ENCODE assay signal across 8 cellular contexts in genomic region chr4:8468746-8469535, GRCh38. TPM values are rescaled to one million over a fixed set of nuclear protein-coding genes. Genes with fewer than 3 reads are reported as not detected.
DNase-seq lines count a peak whose midpoint lies in the region; ATAC-seq and TF ChIP-seq lines count a peak whose summit lies in the region.

No MANE protein-coding gene starts in this region.

- no peak overlapping the region for H3K4me3 Mint-ChIP-seq in activated naive CD4-positive, alpha-beta T cell treated with anti-CD3 and anti-CD28 coated beads for 36 hours
- H3K4me3 Mint-ChIP-seq in progenitor cell of endocrine pancreas (ENCODE audit: low read depth), result no peak overlapping the region

- TF ChIP-seq CTCF in progenitor cell of endocrine pancreas (IDR thresholded peaks at IDR 0.05; ENCODE audit: unreplicated experiment), result peak; percentile 97

- peak overlapping the region; percentile 8 for H3K27ac Mint-ChIP-seq in activated naive CD4-positive, alpha-beta T cell treated with anti-CD3 and anti-CD28 coated beads for 36 hours
- H3K27ac Mint-ChIP-seq in progenitor cell of endocrine pancreas, result no peak overlapping the region

- intact Hi-C loops in activated naive CD4-positive, alpha-beta T cell treated with anti-CD3 and anti-CD28 coated beads for 36 hours (cut with micrococcal nuclease), result loop anchor here (1.0 to 2.0 kb wide), 2 partner anchors 78 to 125 kb away; no protein-coding TSS in a partner anchor
- intact Hi-C loops in head of caudate nucleus (cut with DNase I), result loop anchor here (10.0 kb wide), 1 partner anchor 116 kb away; the partner anchor contains the start of gene GPR78

- no peaks in the 10 kb centered on the region for H3K4me1 Mint-ChIP-seq in activated naive CD4-positive, alpha-beta T cell treated with anti-CD3 and anti-CD28 coated beads for 36 hours (ENCODE audit: low read depth)
- peaks cover 2% of the 10 kb centered on the region for H3K4me1 Mint-ChIP-seq in progenitor cell of endocrine pancreas (ENCODE audit: low read depth)

- CTCF ChIA-PET in activated naive CD4-positive, alpha-beta T cell treated with anti-CD3 and anti-CD28 coated beads for 36 hours (lab: Charles Lee), result interaction anchor here (0.5 to 2.0 kb wide), 6 partner anchors 8 to 182 kb away, joined by 3 to 6 read pairs (median 3); no protein-coding TSS in a partner anchor

- H3K27me3 Mint-ChIP-seq in activated naive CD4-positive, alpha-beta T cell treated with anti-CD3 and anti-CD28 coated beads for 36 hours (ENCODE audit: low read depth), result no peaks in the 10 kb centered on the region
- H3K27me3 Mint-ChIP-seq in progenitor cell of endocrine pancreas, result no peaks in the 10 kb centered on the region

- DNase-seq in AG20443 (ENCODE audit: low spot score) (peak; percentile 88), RPMI7951 (ENCODE audit: low read depth) (peak; percentile 41), head of caudate nucleus (peak; percentile 58 to 85 (median 75)), progenitor cell of endocrine pancreas (ENCODE audit: low spot score, unreplicated experiment) (peak; percentile 68)
- peak; percentile 72 for DNase-seq in activated naive CD4-positive, alpha-beta T cell treated with anti-CD3 and anti-CD28 coated beads for 36 hours

- no peaks in the 10 kb centered on the region for H3K9me3 Mint-ChIP-seq in activated naive CD4-positive, alpha-beta T cell treated with anti-CD3 and anti-CD28 coated beads for 36 hours
- H3K9me3 Mint-ChIP-seq in progenitor cell of endocrine pancreas (ENCODE audit: low read depth), result no peaks in the 10 kb centered on the region

- ATAC-seq in GM18868 (IDR thresholded peaks at IDR 0.05; ENCODE audit: unreplicated experiment) (peak; percentile 90), HG03460 (IDR thresholded peaks at IDR 0.05; ENCODE audit: unreplicated experiment) (peak; percentile 64), GM18861 (IDR thresholded peaks at IDR 0.05; ENCODE audit: unreplicated experiment) (no peak)

- peaks cover 17% of the 10 kb centered on the region for H3K36me3 Mint-ChIP-seq in activated naive CD4-positive, alpha-beta T cell treated with anti-CD3 and anti-CD28 coated beads for 36 hours (ENCODE audit: low read depth)
- peaks cover 13% of the 10 kb centered on the region for H3K36me3 Mint-ChIP-seq in progenitor cell of endocrine pancreas (ENCODE audit: insufficient read depth)

RNA-seq across cellular contexts. Expression of gene TRMT44, which starts 28.4 kb away (rescaled TPM):
- 7.8 and 9.6 TPM in 2 replicates for total RNA-seq in RPMI7951 (2014; rRNA removed; shearing (Covaris generic))
- 10 to 100 TPM; 13.1 to 14.5 TPM for total RNA-seq in activated naive CD4-positive, alpha-beta T cell treated with anti-CD3 and anti-CD28 coated beads for 36 hours
- 29.1 and 31.0 TPM in 2 replicates for total RNA-seq in progenitor cell of endocrine pancreas

RNA-seq across cellular contexts. Expression of gene ACOX3, which starts 28.4 kb away (rescaled TPM):
- 10.7 and 12.6 TPM in 2 replicates for total RNA-seq in RPMI7951 (2014; rRNA removed; shearing (Covaris generic))
- total RNA-seq in activated naive CD4-positive, alpha-beta T cell treated with anti-CD3 and anti-CD28 coated beads for 36 hours, result 10 to 100 TPM; 11.9 to 13.3 TPM
- total RNA-seq in progenitor cell of endocrine pancreas, result 22.6 and 25.3 TPM in 2 replicates
